Comparison of ENCODE assay signal across 23 cellular contexts in genomic region chr19:47423203-47423882, GRCh38. TPM values are rescaled to one million over a fixed set of nuclear protein-coding genes. Genes with fewer than 3 reads are reported as not detected.
"Had no signal": no experiment of that assay in that cellular context is flagged by ENCODE, and none has a peak within 500 bp of the region (broad histone marks: within the 10 kb centered on the region; RNA-seq: fewer than 3 reads in every experiment).

No MANE protein-coding gene starts in this region.

- H3K36me3 ChIP-seq: heart left ventricle, thyroid gland had no signal

- H3K36me3 Mint-ChIP-seq: activated naive CD8-positive, alpha-beta T cell had no signal

- ATAC-seq: activated CD8-positive, alpha-beta memory T cell treated with anti-CD3 and anti-CD28 coated beads, Interleukin-2, amount 10 ng/mL, durations not matched to agents 7 days and 5 days; body of pancreas; heart left ventricle; left ventricle myocardium superior; mucosa of descending colon had no signal

- H3K9me3 ChIP-seq: body of pancreas, heart left ventricle, mucosa of descending colon, thyroid gland had no signal

- H3K27ac Mint-ChIP-seq: activated CD4-positive, alpha-beta memory T cell treated with anti-CD3 and anti-CD28 coated beads, Interleukin-2, amount 10 ng/mL, durations not matched to agents 7 days and 5 days; activated CD8-positive, alpha-beta memory T cell treated with anti-CD3 and anti-CD28 coated beads, Interleukin-2, amount 10 ng/mL, durations not matched to agents 7 days and 5 days; activated naive CD8-positive, alpha-beta T cell had no signal

- H3K4me3 Mint-ChIP-seq: activated CD4-positive, alpha-beta memory T cell treated with anti-CD3 and anti-CD28 coated beads, Interleukin-2, amount 10 ng/mL, durations not matched to agents 7 days and 5 days; activated CD8-positive, alpha-beta memory T cell treated with anti-CD3 and anti-CD28 coated beads, Interleukin-2, amount 10 ng/mL, durations not matched to agents 7 days and 5 days had no signal

- H3K4me3 ChIP-seq: body of pancreas, heart left ventricle, mucosa of descending colon, thyroid gland had no signal

- H3K9me3 Mint-ChIP-seq: activated CD4-positive, alpha-beta memory T cell treated with anti-CD3 and anti-CD28 coated beads, Interleukin-2, amount 10 ng/mL, durations not matched to agents 7 days and 5 days had no signal

- FAIRE-seq: colon, endometrium, frontal cortex, urothelium cell line had no signal

- DNase-seq: activated CD4-positive, alpha-beta memory T cell treated with anti-CD3 and anti-CD28 coated beads, Interleukin-2, amount 10 ng/mL, durations not matched to agents 7 days and 5 days; activated CD4-positive, alpha-beta T cell treated with anti-CD3 and anti-CD28 coated beads for 48 hours; activated CD4-positive, CD25-positive, alpha-beta regulatory T cell; activated CD8-positive, alpha-beta memory T cell treated with anti-CD3 and anti-CD28 coated beads, Interleukin-2, amount 10 ng/mL, durations not matched to agents 7 days and 5 days; body of pancreas; caudate nucleus; heart left ventricle; kidney glomerular epithelial cell; left ventricle myocardium superior; mucosa of descending colon; naive B cell; nucleus accumbens; retina; stimulated activated CD4-positive, alpha-beta T cell treated with anti-CD3 and anti-CD28 coated beads, Interleukin-12 subunit alpha, Interleukin-12 subunit beta, amount 100 ng/mL, for 4 hours; stimulated activated CD4-positive, alpha-beta T cell treated with anti-CD3 and anti-CD28 coated beads, Interleukin-1b, Interleukin-23, amount 100 ng/mL, for 48 hours; stimulated activated CD8-positive, alpha-beta memory T cell treated with anti-CD3 and anti-CD28 coated beads, Interleukin-4, amount 100 ng/mL, for 48 hours; stimulated activated naive CD4-positive, alpha-beta T cell; thyroid gland had no signal

- H3K27ac ChIP-seq: body of pancreas, heart left ventricle, thyroid gland had no signal

RNA-seq across cellular contexts. Expression of gene MEIS3, which starts 4.0 kb away (rescaled TPM):
- total RNA-seq: activated CD8-positive, alpha-beta memory T cell treated with anti-CD3 and anti-CD28 coated beads, Interleukin-2, amount 10 ng/mL, durations not matched to agents 7 days and 5 days had no signal

RNA-seq across cellular contexts. Expression of gene SLC8A2, which starts 48.4 kb away (rescaled TPM):
- total RNA-seq: activated CD4-positive, alpha-beta memory T cell treated with anti-CD3 and anti-CD28 coated beads, Interleukin-2, amount 10 ng/mL, durations not matched to agents 7 days and 5 days; left ventricle myocardium superior had no signal
